2 cellular contexts compared by ENCODE assay signal in genomic region chr20:13148961-13149360, GRCh38.
"Had no signal": no experiment of that assay in that cellular context is flagged by ENCODE, and none has a peak within 500 bp of the region (broad histone marks: within the 10 kb centered on the region; RNA-seq: fewer than 3 reads in every experiment).

No MANE protein-coding gene starts in this region.

- DNase-seq: GDM1 had no signal

- ATAC-seq: GM12878 had no signal

- H3K4me3 ChIP-seq: GM12878 had no signal
